21 cellular contexts compared by ENCODE assay signal in genomic region chr2:11516984-11517648, GRCh38. TPM values are rescaled to one million over a fixed set of nuclear protein-coding genes. Genes with fewer than 3 reads are reported as not detected.
DNase-seq lines count a peak whose midpoint lies in the region; ATAC-seq, FAIRE-seq and TF ChIP-seq lines count a peak whose summit lies in the region.
"Had no signal": no experiment of that assay in that cellular context is flagged by ENCODE, and none has a peak within 500 bp of the region (broad histone marks: within the 10 kb centered on the region; RNA-seq: fewer than 3 reads in every experiment).

No MANE protein-coding gene starts in this region.

- no peak for TF ChIP-seq RAD21 in H1 (IDR thresholded peaks at IDR 0.05 in 1 of 2, conservative IDR thresholded peaks at IDR 0.05 in 1 of 2; ENCODE audit: low read depth in 2 of 2, low read length in 2 of 2)

- H2BK12ac ChIP-seq in H9 (ENCODE audit: insufficient read length, low read depth, low read length), result no peak overlapping the region
- no peak overlapping the region for H2BK12ac ChIP-seq in H1 (ENCODE audit: low read depth, low read length)

- H4K5ac ChIP-seq in H9 (ENCODE audit: insufficient read length, low read depth, low read length) (no peak overlapping the region), H1 (ENCODE audit: insufficient read length, low read depth, low read length) (no peak overlapping the region)

- H2BK120ac ChIP-seq in H9 (ENCODE audit: low read depth, low read length, poor library complexity, severe bottlenecking) (no peak overlapping the region), H1 (replicated peaks; ENCODE audit: low read depth, low read length) (no peak overlapping the region)

- no peak overlapping the region for H3K9ac ChIP-seq in H9 (ENCODE audit: extremely low read depth, insufficient read length, low read length)
- H3K9ac ChIP-seq in H1 (replicated peaks in 1 of 4; ENCODE audit: extremely low read depth in 1 of 4, low read depth in 3 of 4, low read length in 3 of 4), result no peak overlapping the region

- peaks cover 0 to 10% (median 0%) of the 10 kb centered on the region in 3 experiments; a peak in 3 of 7 replicates for H3K36me3 Mint-ChIP-seq in H9 (ENCODE audit: insufficient read depth in 1 of 3, low read depth in 3 of 3)
- H3K36me3 Mint-ChIP-seq in neural crest cell (ENCODE audit: low read depth), result peaks cover 30% of the 10 kb centered on the region
- H3K36me3 Mint-ChIP-seq: CD4-positive, CD25-positive, alpha-beta regulatory T cell; CD8-positive, alpha-beta memory T cell had no signal

- no peaks in the 10 kb centered on the region for H3K23me2 ChIP-seq in H9 (ENCODE audit: insufficient read length, low read depth, low read length, poor library complexity, severe bottlenecking)
- peaks cover 3% of the 10 kb centered on the region; the same call in 1 of the 2 replicates for H3K23me2 ChIP-seq in H1 (ENCODE audit: low read depth, low read length)

- TF ChIP-seq EP300 in H1 (IDR thresholded peaks at IDR 0.05; ENCODE audit: borderline replicate concordance in 1 of 2, low read depth in 2 of 2, low read length in 2 of 2), result no peak
- TF ChIP-seq EP300 in ovary (IDR thresholded peaks at IDR 0.05), result no peak

- H3K4ac ChIP-seq in H9 (ENCODE audit: low read depth, low read length), result no peak overlapping the region
- no peak overlapping the region for H3K4ac ChIP-seq in H1 (replicated peaks; ENCODE audit: insufficient read length, low read depth, low read length)

- H3K4me3 ChIP-seq in H1 (ENCODE audit: extremely low read depth in 1 of 4, insufficient read depth in 2 of 4, low read depth in 3 of 4, low read length in 4 of 4) (no peak overlapping the region), ovary (no peak overlapping the region)
- H3K4me3 ChIP-seq: GM12878, HAP-1 had no signal

- H3K27ac ChIP-seq in H9 (ENCODE audit: insufficient read length, low read depth, low read length), result no peak overlapping the region
- no peak overlapping the region for H3K27ac ChIP-seq in H1 (ENCODE audit: low read depth, low read length)
- peak overlapping the region; percentile 49 to 64 for H3K27ac ChIP-seq in ovary

- H4K20me1 ChIP-seq in H9 (ENCODE audit: control insufficient read depth, insufficient read depth, insufficient read length), result no peaks in the 10 kb centered on the region
- peaks cover 0 to 6% of the 10 kb centered on the region in 2 experiments for H4K20me1 ChIP-seq in H1 (replicated peaks in 1 of 2; ENCODE audit: control insufficient read depth in 1 of 2, insufficient read depth in 2 of 2, low read length in 2 of 2)

- H3K4me2 ChIP-seq in H9 (ENCODE audit: insufficient read depth, insufficient read length, low read length) (no peak overlapping the region), H1 (ENCODE audit: insufficient read depth in 1 of 2, low read depth in 2 of 2, low read length in 2 of 2) (no peak overlapping the region)

- H3K4me1 ChIP-seq in H9 (ENCODE audit: insufficient read depth, low read length) (peaks cover 18% of the 10 kb centered on the region), H1 (replicated peaks in 1 of 4; ENCODE audit: control insufficient read depth in 3 of 4, insufficient read depth in 4 of 4, low read length in 3 of 4) (peaks cover 1 to 13% (median 12%) of the 10 kb centered on the region in 4 experiments; a peak in 5 of 7 replicates), ovary (ENCODE audit: insufficient read depth) (peaks cover 20% of the 10 kb centered on the region)
- H3K4me1 ChIP-seq: HAP-1 had no signal

- no peak overlapping the region for H2BK20ac ChIP-seq in H9 (ENCODE audit: low read depth, low read length, poor library complexity, severe bottlenecking)
- H2BK20ac ChIP-seq in H1 (ENCODE audit: low read length), result no peak overlapping the region

- no peak overlapping the region for H2AK5ac ChIP-seq in H9 (ENCODE audit: insufficient read length, low read length)
- H2AK5ac ChIP-seq in H1 (ENCODE audit: low read depth, low read length), result no peak overlapping the region

- no peak overlapping the region for H4K91ac ChIP-seq in H9 (ENCODE audit: insufficient read length, low read depth, low read length)
- H4K91ac ChIP-seq in H1 (replicated peaks; ENCODE audit: insufficient read length, low read length), result no peak overlapping the region

- WGBS in H9 (ENCODE audit: extremely low coverage, insufficient read length, low lambda C conversion rate), result no CpG with 5 or more reads among the region's 10 CpGs
- WGBS in H1 (ENCODE audit: extremely low coverage in 1 of 2, insufficient coverage in 1 of 2, insufficient read length in 1 of 2, insufficient replicate concordance in 2 of 2, low coverage in 1 of 2, low lambda C conversion rate in 2 of 2, missing lambda C conversion rate in 1 of 2), 2 experiments, result 91% methylated on average over 10 of the region's 10 CpGs; no CpG with 5 or more reads in 1 of the 2 experiments
- 83 to 88% (median 83%) methylated on average over 10 of the region's 10 CpGs for WGBS in ovary, 3 donors

- H3K18ac ChIP-seq in H9 (ENCODE audit: insufficient read length, low read depth, low read length), result peak overlapping the region; percentile 11
- no peak overlapping the region for H3K18ac ChIP-seq in H1 (ENCODE audit: extremely low read depth, low read length)

- H3K27me3 ChIP-seq in H9 (ENCODE audit: insufficient read depth, low read length), result no peaks in the 10 kb centered on the region
- no peaks in the 10 kb centered on the region for H3K27me3 ChIP-seq in H1 (replicated peaks in 1 of 4; ENCODE audit: control insufficient read depth in 3 of 4, extremely low read depth in 1 of 4, insufficient read depth in 3 of 4, low read length in 3 of 4)
- H3K27me3 ChIP-seq in ovary, result no peaks in the 10 kb centered on the region
- H3K27me3 ChIP-seq: BE2C had no signal

- no peak for FAIRE-seq in H1 (lab: Jason Lieb, UNC)
- FAIRE-seq: A204.1, GM12878 had no signal

- no peak for TF ChIP-seq POLR2A in H1 (IDR thresholded peaks at IDR 0.05; ENCODE audit: control extremely low read depth in 1 of 2, low read depth in 2 of 2, low read length in 2 of 2)
- TF ChIP-seq POLR2A in ovary (IDR thresholded peaks at IDR 0.05), result no peak

- H3K14ac ChIP-seq in H9 (ENCODE audit: insufficient read depth, low read length), result peak overlapping the region; percentile 70
- no peak overlapping the region for H3K14ac ChIP-seq in H1 (ENCODE audit: insufficient read length)

- ATAC-seq in GM18909 (IDR thresholded peaks at IDR 0.05; ENCODE audit: poor library complexity, unreplicated experiment) (no peak), GM19452 (IDR thresholded peaks at IDR 0.05; ENCODE audit: unreplicated experiment) (no peak), sciatic nerve (no peak)
- ATAC-seq: GM12878 had no signal

- no peak overlapping the region for H3K4me3 Mint-ChIP-seq in H9
- H3K4me3 Mint-ChIP-seq in neural crest cell, result peak overlapping the region; percentile 25
- H3K4me3 Mint-ChIP-seq: CD4-positive, CD25-positive, alpha-beta regulatory T cell; CD8-positive, alpha-beta memory T cell had no signal

- intact Hi-C loops in ovary (cut with DNase I) (no loop called here), sciatic nerve (cut with DNase I) (no loop called here)

- H3K27me3 Mint-ChIP-seq in H9 (ENCODE audit: low read depth), result peaks cover 2% of the 10 kb centered on the region; the same call in 1 of the 2 replicates
- H3K27me3 Mint-ChIP-seq in neural crest cell (ENCODE audit: low read depth), result no peaks in the 10 kb centered on the region
- H3K27me3 Mint-ChIP-seq: CD4-positive, CD25-positive, alpha-beta regulatory T cell had no signal

- CTCF ChIA-PET in H1 (lab: Charles Lee; ENCODE audit: partially characterized antibody), result interaction anchor here (0.6 to 2.4 kb wide), 8 partner anchors 12 to 890 kb away, joined by 3 to 15 read pairs (median 4); no protein-coding TSS in a partner anchor

- DNase-seq in H9, result no peak
- DNase-seq in H1 (ENCODE audit: low read depth in 1 of 2, low spot score in 2 of 2), result no peak
- DNase-seq in neural crest cell (ENCODE audit: low read depth, low spot score), result no peak
- DNase-seq in ovary, result peak in 2 of 5 donors; percentile 35 to 37
- no peak for DNase-seq in NCI-H1092 (lab: John Stamatoyannopoulos, UW)
- no peak for DNase-seq in sciatic nerve (ENCODE audit: low spot score)
- DNase-seq: ACHN; BE2C; C1 segment of cervical spinal cord; CD4-positive, CD25-positive, alpha-beta regulatory T cell; CD8-positive, alpha-beta memory T cell; DMS 273 treated with DMSO at 0.1 percent for 48 hours; DMS53; DND-41; EL; GOT3 had no signal

- no peak overlapping the region for H3T11ph ChIP-seq in H9 (ENCODE audit: low read length)

- H2AFZ ChIP-seq in H9 (ENCODE audit: low read length) (no peak overlapping the region), H1 (ENCODE audit: low read length) (no peak overlapping the region)

- H3K36me3 ChIP-seq in H1 (ENCODE audit: control insufficient read depth in 2 of 4, insufficient read depth in 4 of 4, low read length in 3 of 4) (no peaks in the 10 kb centered on the region), ovary (no peaks in the 10 kb centered on the region)
- H3K36me3 ChIP-seq: HAP-1 had no signal

- no peak for TF ChIP-seq CTCF in H9 (conservative IDR thresholded peaks at IDR 0.05)
- no peak for TF ChIP-seq CTCF in H1 (IDR thresholded peaks at IDR 0.05; ENCODE audit: control extremely low read depth in 1 of 3, insufficient read depth in 1 of 3, low read depth in 1 of 3, low read length in 3 of 3)
- TF ChIP-seq CTCF in neural crest cell (conservative IDR thresholded peaks at IDR 0.05), result no peak
- TF ChIP-seq CTCF in ovary (IDR thresholded peaks at IDR 0.05), result no peak

- no peak overlapping the region for H2BK15ac ChIP-seq in H9 (ENCODE audit: low read depth, low read length)
- H2BK15ac ChIP-seq in H1 (ENCODE audit: low read length), result no peak overlapping the region

- H4K8ac ChIP-seq in H9 (replicated peaks; ENCODE audit: insufficient read length, low read depth, low read length), result no peak overlapping the region
- no peak overlapping the region for H4K8ac ChIP-seq in H1 (ENCODE audit: extremely low read depth, insufficient read depth, low read length)

- no peaks in the 10 kb centered on the region for H3K9me3 ChIP-seq in H9 (ENCODE audit: control insufficient read depth, low read depth, low read length)
- H3K9me3 ChIP-seq in H1 (ENCODE audit: insufficient read depth in 2 of 2, low read depth in 1 of 2, low read length in 1 of 2), result no peaks in the 10 kb centered on the region
- no peaks in the 10 kb centered on the region for H3K9me3 ChIP-seq in ovary
- H3K9me3 ChIP-seq: BE2C, HAP-1 had no signal

- H3K4me1 Mint-ChIP-seq in H9 (peaks cover 48 to 55% of the 10 kb centered on the region in 2 experiments), neural crest cell (peaks cover 85% of the 10 kb centered on the region)
- H3K4me1 Mint-ChIP-seq: CD4-positive, CD25-positive, alpha-beta regulatory T cell; CD8-positive, alpha-beta memory T cell had no signal

- H3K56ac ChIP-seq in H9 (ENCODE audit: insufficient read length, low read depth, low read length) (no peak overlapping the region), H1 (replicated peaks; ENCODE audit: insufficient read length, low read depth, low read length) (no peak overlapping the region)

- H3K9me3 Mint-ChIP-seq in H9 (no peaks in the 10 kb centered on the region), neural crest cell (no peaks in the 10 kb centered on the region)

- H3K79me2 ChIP-seq in H9 (ENCODE audit: insufficient read depth, low read length) (no peaks in the 10 kb centered on the region; the same call in 1 of the 2 replicates), H1 (ENCODE audit: control insufficient read depth in 1 of 2, insufficient read depth in 2 of 2, low read length in 2 of 2) (peaks cover 0 to 12% of the 10 kb centered on the region in 2 experiments; a peak in 1 of 4 replicates)

- H2BK5ac ChIP-seq in H9 (ENCODE audit: insufficient read length, low read length) (no peak overlapping the region), H1 (ENCODE audit: low read depth, low read length) (no peak overlapping the region)

- peak overlapping the region in 1 of 3 experiments; percentile 64; a peak in 1 of 7 replicates for H3K27ac Mint-ChIP-seq in H9
- H3K27ac Mint-ChIP-seq in neural crest cell (ENCODE audit: unreplicated experiment), result peak overlapping the region; percentile 37

- H3K23ac ChIP-seq in H9 (ENCODE audit: insufficient read length, low read depth, low read length) (no peak overlapping the region), H1 (ENCODE audit: insufficient read length) (no peak overlapping the region)

- POLR2A ChIA-PET in H1 (lab: Charles Lee; ENCODE audit: partially characterized antibody), result no interaction called here

- H3K79me1 ChIP-seq in H9 (ENCODE audit: insufficient read depth, low read depth, low read length, poor library complexity, severe bottlenecking) (no peaks in the 10 kb centered on the region), H1 (ENCODE audit: low read depth, low read length) (peaks cover 11% of the 10 kb centered on the region; the same call in 1 of the 2 replicates)

RNA-seq across cellular contexts. Expression of gene GREB1, which starts 16.7 kb away (rescaled TPM):
- total RNA-seq in H9 (2021), result 15.3 and 16.5 TPM in 2 replicates
- 41.7 and 43.4 TPM in 2 replicates for total RNA-seq in H1 (2021; fragmentation: NEBNext Ultra II Directional; extraction: Animal tissue kit (Norgen Biotek cat#: 25700))
- polyA plus RNA-seq in H1 (2011; rRNA removed), result 7.9 and 13.8 TPM in 2 replicates
- polyA plus RNA-seq in H1 (2011; cell fraction: cytosol; rRNA removed), result 9.9 TPM
- polyA plus RNA-seq in H1 (2011; cell fraction: nucleus; rRNA removed), result 22.7 TPM
- polyA plus RNA-seq in H1 (2012, experiment 1 of 2), result 14.3 to 18.0 TPM (median 16.3 TPM) in 4 replicates
- polyA plus RNA-seq in H1 (2012, experiment 2 of 2), result 8.5 TPM
- polyA plus RNA-seq in H1 (2013, experiment 1 of 2), result 16.9 TPM
- 15.7 TPM for polyA plus RNA-seq in H1 (2013, experiment 2 of 2)
- 23.1 and 26.4 TPM in 2 replicates for polyA minus RNA-seq in H1 (2011; rRNA and poly(A)+ RNA removed)
- polyA minus RNA-seq in H1 (2011; cell fraction: cytosol; rRNA and poly(A)+ RNA removed), result 13.1 TPM
- polyA minus RNA-seq in H1 (2011; cell fraction: nucleus; rRNA and poly(A)+ RNA removed), result 21.8 TPM
- total RNA-seq in neural crest cell, result 132 and 143 TPM in 2 replicates
- 100 to 1,000 TPM; 219 to 723 (median 335) TPM for total RNA-seq in ovary
- polyA plus RNA-seq in ovary, result 100 to 1,000 TPM; 104 to 228 TPM
- total RNA-seq in sciatic nerve, result 6.5 TPM

RNA-seq across cellular contexts. Expression of gene E2F6, which starts 51.2 kb away (rescaled TPM):
- total RNA-seq in H9 (2021), result 21.8 and 23.6 TPM in 2 replicates
- 14.9 and 15.6 TPM in 2 replicates for total RNA-seq in H1 (2021; fragmentation: NEBNext Ultra II Directional; extraction: Animal tissue kit (Norgen Biotek cat#: 25700))
- polyA plus RNA-seq in H1 (2011; rRNA removed), result 3.8 and 8.3 TPM in 2 replicates
- 7.3 TPM for polyA plus RNA-seq in H1 (2011; cell fraction: cytosol; rRNA removed)
- 5.7 TPM for polyA plus RNA-seq in H1 (2011; cell fraction: nucleus; rRNA removed)
- 11.0 to 11.9 TPM (median 11.2 TPM) in 4 replicates for polyA plus RNA-seq in H1 (2012, experiment 1 of 2)
- polyA plus RNA-seq in H1 (2012, experiment 2 of 2), result 6.1 TPM
- 8.0 TPM for polyA plus RNA-seq in H1 (2013, experiment 1 of 2)
- polyA plus RNA-seq in H1 (2013, experiment 2 of 2), result 7.7 TPM
- 6.8 and 9.7 TPM in 2 replicates for polyA minus RNA-seq in H1 (2011; rRNA and poly(A)+ RNA removed)
- 5.4 TPM for polyA minus RNA-seq in H1 (2011; cell fraction: cytosol; rRNA and poly(A)+ RNA removed)
- 11.4 TPM for polyA minus RNA-seq in H1 (2011; cell fraction: nucleus; rRNA and poly(A)+ RNA removed)
- 28.5 and 28.9 TPM in 2 replicates for total RNA-seq in neural crest cell
- 10 to 100 TPM; 10.5 to 19.6 (median 17.7) TPM for total RNA-seq in ovary
- 10 to 100 TPM in 1 of 2 donors, 1 to 10 TPM in 1; 9.9 to 13.6 TPM for polyA plus RNA-seq in ovary
- total RNA-seq in sciatic nerve, result 14.1 TPM

Comparison
In these comparisons a context has a peak if more than half of its experiments do, and no peak if none do; other contexts are left out.
1. H3K27ac ChIP-seq: peak in ovary (2 of 2); none in H9 (single experiment) and H1 (single experiment).